ENCODE assay signal across 17 cellular contexts in the genomic region with DNA sequence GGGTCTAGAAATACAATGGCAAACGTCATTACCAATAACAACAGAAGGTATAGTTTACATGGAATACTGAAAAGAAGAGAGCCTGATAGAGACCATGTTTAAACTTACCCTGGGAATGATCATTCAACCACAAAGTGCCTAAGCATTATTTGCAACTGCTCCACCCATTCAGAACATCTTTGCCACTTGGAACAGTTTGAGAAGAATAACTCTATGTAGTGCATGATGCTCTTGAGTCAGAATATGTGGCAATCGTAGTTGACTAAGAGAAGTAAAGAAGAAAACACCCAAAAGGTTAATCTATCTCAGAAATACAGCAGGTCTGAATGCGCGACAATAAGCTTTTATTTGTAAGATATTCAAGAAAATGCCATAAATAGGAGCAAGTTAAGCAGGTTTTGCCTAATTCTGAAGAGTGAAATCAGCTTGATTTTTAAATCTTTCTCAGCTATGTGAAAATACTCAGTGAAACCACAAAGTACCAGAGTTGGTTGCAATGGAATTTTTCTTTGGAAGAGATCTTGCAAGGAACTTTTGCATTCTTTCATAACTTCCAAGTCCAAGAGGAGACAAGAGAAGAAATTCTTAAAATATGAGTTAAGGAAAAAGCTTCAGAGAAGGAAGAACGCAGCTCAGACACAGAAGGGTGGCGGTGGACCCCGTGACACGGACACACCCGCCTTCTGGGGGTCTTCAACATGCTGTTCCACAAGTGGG.
DNase-seq lines count a peak whose midpoint lies in the region; ATAC-seq, FAIRE-seq and TF ChIP-seq lines count a peak whose summit lies in the region.
"Had no signal": no experiment of that assay in that cellular context is flagged by ENCODE, and none has a peak within 500 bp of the region (broad histone marks: within the 10 kb centered on the region; RNA-seq: fewer than 3 reads in every experiment).

No MANE protein-coding gene starts in this region.

- H2AK5ac ChIP-seq in trophoblast cell (ENCODE audit: low read length): no peak overlapping the region

- POLR2A ChIA-PET in A549 (lab: Yijun Ruan, JAX): no interaction called here

- 86% methylated on average over 9 of the region's 9 CpGs for WGBS in A549 (ENCODE audit: missing lambda C conversion rate)
- WGBS in adipose tissue, 3 donors: 67 to 80% (median 74%) methylated on average over 9 of the region's 9 CpGs
- WGBS in trophoblast cell (ENCODE audit: extremely low coverage, insufficient coverage, insufficient read length): no CpG with 5 or more reads among the region's 9 CpGs
- 81 to 84% methylated on average over 9 of the region's 9 CpGs for WGBS in body of pancreas, 2 donors

- H4K12ac ChIP-seq in trophoblast cell (ENCODE audit: low read depth, low read length): no peak overlapping the region

- no peak for TF ChIP-seq EP300 in A549 (IDR thresholded peaks at IDR 0.05)

- TF ChIP-seq POLR2A in A549 (IDR thresholded peaks at IDR 0.05; ENCODE audit: low read length) (no peak), body of pancreas (IDR thresholded peaks at IDR 0.05) (no peak)

- no peak overlapping the region for H3K18ac ChIP-seq in trophoblast cell (ENCODE audit: low read length)

- no peak for DNase-seq in A549 (ENCODE audit: low read depth in 1 of 2, low spot score in 1 of 2)
- DNase-seq in fibroblast of pulmonary artery (ENCODE audit: low read depth): peak; percentile 56
- peak; percentile 44 to 93 for DNase-seq in trophoblast cell
- DNase-seq in NCI-H2081 treated with DMSO at 0.1 percent for 48 hours (lab: John Stamatoyannopoulos, UW): no peak
- DNase-seq in body of pancreas: no peak
- no peak for DNase-seq in stimulated activated CD4-positive, alpha-beta T cell treated with anti-CD3 and anti-CD28 coated beads, Interleukin-4, amount 100 ng/mL, for 4 hours
- no peak for DNase-seq in retina
- DNase-seq: activated CD4-positive, alpha-beta T cell treated with anti-CD3 and anti-CD28 coated beads, Interleukin-2, amount 10 ng/mL, durations not matched to agents 24 days and 14 days; activated naive CD4-positive, alpha-beta T cell; DMS79; endodermal cell; NCI-H1105 treated with DMSO at 0.1 percent for 48 hours; NCI-H748 treated with DMSO at 0.1 percent for 48 hours; ovary had no signal

- ATAC-seq in A549 (no peak), body of pancreas (no peak)

- H3K36me3 ChIP-seq in trophoblast cell (ENCODE audit: control insufficient read depth in 1 of 2, insufficient read depth in 2 of 2, low read length in 2 of 2) (peaks cover 4 to 6% of the 10 kb centered on the region in 2 experiments), body of pancreas (replicated peaks in 1 of 2; ENCODE audit: insufficient read depth in 1 of 2, low read depth in 2 of 2) (no peaks in the 10 kb centered on the region)
- H3K36me3 ChIP-seq: ovary had no signal

- no peak overlapping the region for H3K4ac ChIP-seq in trophoblast cell (ENCODE audit: low read depth, low read length)

- H3K14ac ChIP-seq in trophoblast cell (ENCODE audit: low read length): no peak overlapping the region

- H3K4me2 ChIP-seq in A549 (no peak overlapping the region), trophoblast cell (ENCODE audit: low read length) (no peak overlapping the region)

- H3K23ac ChIP-seq in trophoblast cell (ENCODE audit: low read length): no peak overlapping the region

- CTCF ChIA-PET in A549 (lab: Yijun Ruan, JAX): interaction anchor here (1.1 kb wide), 1 partner anchor 10 kb away, joined by 3 read pairs; no protein-coding TSS in a partner anchor

- intact Hi-C loops in body of pancreas (cut with DNase I): no loop called here

- H3K9ac ChIP-seq in trophoblast cell (ENCODE audit: low read length): no peak overlapping the region

- H4K8ac ChIP-seq in trophoblast cell (ENCODE audit: low read depth, low read length): no peak overlapping the region

- H2BK120ac ChIP-seq in trophoblast cell (ENCODE audit: insufficient read depth, low read length, poor library complexity): no peak overlapping the region

- no peaks in the 10 kb centered on the region for H3K9me3 ChIP-seq in A549
- H3K9me3 ChIP-seq in trophoblast cell (ENCODE audit: insufficient read depth, low read depth, low read length): no peaks in the 10 kb centered on the region
- no peaks in the 10 kb centered on the region for H3K9me3 ChIP-seq in body of pancreas
- H3K9me3 ChIP-seq: ovary had no signal

- H3K27me3 ChIP-seq in trophoblast cell (ENCODE audit: insufficient read depth, low read length) (no peaks in the 10 kb centered on the region), body of pancreas (no peaks in the 10 kb centered on the region)
- H3K27me3 ChIP-seq: ovary had no signal

- TF ChIP-seq CTCF in A549 (IDR thresholded peaks at IDR 0.05): no peak
- TF ChIP-seq CTCF in fibroblast of pulmonary artery (IDR thresholded peaks at IDR 0.05; ENCODE audit: low read length, missing control alignments): no peak
- TF ChIP-seq CTCF in body of pancreas (IDR thresholded peaks at IDR 0.05): no peak

- no peak overlapping the region for H2BK12ac ChIP-seq in trophoblast cell (ENCODE audit: low read length)

- H3K4me1 ChIP-seq in A549 (no peaks in the 10 kb centered on the region), trophoblast cell (ENCODE audit: control insufficient read depth in 1 of 2, insufficient read depth in 2 of 2, low read length in 2 of 2) (no peaks in the 10 kb centered on the region), body of pancreas (no peaks in the 10 kb centered on the region)

- no peak overlapping the region for H3K4me3 ChIP-seq in A549
- no peak overlapping the region for H3K4me3 ChIP-seq in fibroblast of pulmonary artery (replicated peaks; ENCODE audit: low read depth, low read length)
- no peak overlapping the region for H3K4me3 ChIP-seq in trophoblast cell (ENCODE audit: low read depth, low read length)
- no peak overlapping the region for H3K4me3 ChIP-seq in body of pancreas
- H3K4me3 ChIP-seq: ovary had no signal

- H3K27ac ChIP-seq in A549 (no peak overlapping the region), adipose tissue (ENCODE audit: low read depth, low read length) (peak overlapping the region; percentile 44), trophoblast cell (ENCODE audit: low read depth, low read length) (no peak overlapping the region), body of pancreas (no peak overlapping the region)

- peak; percentile 13 for FAIRE-seq in A549 (lab: Jason Lieb, UNC)
- FAIRE-seq: A204.1, GM18507 had no signal

- H3K79me1 ChIP-seq in trophoblast cell (ENCODE audit: low read length): no peaks in the 10 kb centered on the region

- H2BK5ac ChIP-seq in trophoblast cell (ENCODE audit: low read depth, low read length, poor library complexity): no peak overlapping the region

- H4K91ac ChIP-seq in trophoblast cell (ENCODE audit: low read depth, low read length): no peak overlapping the region

- TF ChIP-seq RAD21 in A549 (conservative IDR thresholded peaks at IDR 0.05 in 1 of 2, IDR thresholded peaks at IDR 0.05 in 1 of 2): no peak

- no peak overlapping the region for H2AFZ ChIP-seq in trophoblast cell (ENCODE audit: insufficient read depth, low read length, poor library complexity)

- no peaks in the 10 kb centered on the region for H3K79me2 ChIP-seq in trophoblast cell (ENCODE audit: control insufficient read depth, insufficient read depth, low read length, poor library complexity)

TF ChIP-seq in A549, 52 proteins besides CTCF, POLR2A, EP300 and RAD21:
- TF ChIP-seq HOXB5 (CRISPR knock-in tag; IDR thresholded peaks at IDR 0.05): no peak
- no peak for TF ChIP-seq FOSL2 (IDR thresholded peaks at IDR 0.05)
- no peak for TF ChIP-seq FOSL2 (CRISPR knock-in tag; IDR thresholded peaks at IDR 0.05)
- no peak for TF ChIP-seq TFCP2L1 (CRISPR knock-in tag; IDR thresholded peaks at IDR 0.05)
- no peak for TF ChIP-seq BHLHE40 (IDR thresholded peaks at IDR 0.05; ENCODE audit: low read depth, low read length)
- no peak for TF ChIP-seq EHF (CRISPR knock-in tag; IDR thresholded peaks at IDR 0.05)
- no peak for TF ChIP-seq POLR2AphosphoS2 (conservative IDR thresholded peaks at IDR 0.05; ENCODE audit: low read length)
TF ChIP-seq in A549: peak in this region for 0.

Comparison
In these comparisons a context has a peak if more than half of its experiments do, and no peak if none do; other contexts are left out.
1. DNase-seq: peak in fibroblast of pulmonary artery (single experiment) and trophoblast cell (2 of 2); none in A549 (0 of 2), NCI-H2081 treated with DMSO at 0.1 percent for 48 hours (single experiment), body of pancreas (0 of 4), stimulated activated CD4-positive, alpha-beta T cell treated with anti-CD3 and anti-CD28 coated beads, Interleukin-4, amount 100 ng/mL, for 4 hours (0 of 2) and retina (single experiment).